8 cellular contexts compared by ENCODE assay signal in the genomic region with DNA sequence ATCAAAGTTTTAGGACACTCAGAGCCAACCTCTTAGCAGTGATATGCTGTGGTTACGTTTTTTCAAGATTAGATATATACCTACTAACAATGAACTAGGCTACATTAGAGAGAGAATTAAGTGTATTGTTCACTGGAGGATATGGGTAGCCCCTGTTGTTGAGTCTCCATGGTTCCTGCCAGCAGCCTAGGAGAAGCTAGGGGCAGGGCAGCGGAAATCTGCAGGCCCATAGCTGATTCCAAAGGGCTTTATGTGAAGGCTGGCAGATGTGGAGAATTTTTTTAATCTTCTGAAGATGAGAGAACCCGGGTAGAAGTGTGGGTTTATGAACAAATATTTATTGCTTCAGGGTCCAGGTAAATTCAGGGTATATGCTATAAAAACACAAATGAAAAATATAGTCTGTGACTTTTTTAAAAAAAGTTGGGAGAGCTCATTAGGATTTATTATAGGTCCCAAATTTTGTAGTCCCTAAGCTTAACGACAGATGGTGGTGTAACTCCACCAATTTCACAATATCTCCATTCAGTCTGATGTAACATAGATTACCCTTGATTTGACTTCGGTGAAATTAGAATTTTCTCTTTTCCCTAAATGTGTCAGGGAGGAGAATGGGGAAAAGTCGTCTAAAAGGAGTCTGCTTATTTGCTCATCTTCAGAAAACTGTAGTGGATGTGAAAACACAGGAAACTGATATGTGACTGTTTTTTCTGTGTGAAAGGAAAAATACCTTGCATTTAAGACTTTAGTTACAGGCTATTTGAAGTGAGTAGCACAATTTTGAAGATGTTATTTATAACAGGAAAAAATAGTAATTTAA.
DNase-seq lines count a peak whose midpoint lies in the region; ATAC-seq and TF ChIP-seq lines count a peak whose summit lies in the region.

No MANE protein-coding gene starts in this region.

- H3K79me2 ChIP-seq in DND-41 (ENCODE audit: insufficient read depth, low read length) (no peaks in the 10 kb centered on the region), Karpas-422 (ENCODE audit: low read length) (no peaks in the 10 kb centered on the region), fibroblast of lung (ENCODE audit: control insufficient read depth, insufficient read depth, low read length) (no peaks in the 10 kb centered on the region)

- H3K36me3 ChIP-seq in DND-41 (ENCODE audit: insufficient read depth, low read length) (no peaks in the 10 kb centered on the region), Karpas-422 (ENCODE audit: insufficient read depth, low read length) (no peaks in the 10 kb centered on the region), fibroblast of lung (ENCODE audit: control insufficient read depth, insufficient read depth, low read length) (no peaks in the 10 kb centered on the region), psoas muscle (ENCODE audit: insufficient read depth in 1 of 2, low read depth in 1 of 2) (no peaks in the 10 kb centered on the region)

- no peak overlapping the region for H3K9ac ChIP-seq in DND-41 (ENCODE audit: low read depth, low read length)
- no peak overlapping the region for H3K9ac ChIP-seq in Karpas-422 (ENCODE audit: low read length)
- H3K9ac ChIP-seq in fibroblast of lung (ENCODE audit: insufficient read depth, low read length), result no peak overlapping the region

- H3K27me3 ChIP-seq in DND-41 (ENCODE audit: insufficient read depth, low read length, poor library complexity) (no peaks in the 10 kb centered on the region), Karpas-422 (ENCODE audit: low read length) (no peaks in the 10 kb centered on the region), fibroblast of lung (ENCODE audit: control insufficient read depth, insufficient read depth, low read length) (peaks cover 21% of the 10 kb centered on the region), psoas muscle (ENCODE audit: insufficient read depth in 3 of 3, low read length in 2 of 3) (no peaks in the 10 kb centered on the region)

- no peaks in the 10 kb centered on the region for H3K9me3 Mint-ChIP-seq in stimulated activated effector memory CD8-positive, alpha-beta T cell treated with anti-CD3 and anti-CD28 coated beads, Interleukin-12 subunit alpha, Interleukin-12 subunit beta, amount 100 ng/mL, for 72 hours

- TF ChIP-seq CTCF in DND-41 (IDR thresholded peaks at IDR 0.05; ENCODE audit: borderline replicate concordance, extremely low read depth, low read length, poor library complexity, severe bottlenecking) (peak; percentile 70), fibroblast of lung (conservative IDR thresholded peaks at IDR 0.05 in 1 of 2, IDR thresholded peaks at IDR 0.05 in 1 of 2; ENCODE audit: low read depth in 1 of 2, low read length in 2 of 2) (peak; percentile 31 to 63), psoas muscle (IDR thresholded peaks at IDR 0.05) (peak; percentile 65)

- ATAC-seq in DND-41 (ENCODE audit: insufficient read depth, low read depth) (no peak), psoas muscle (peak in 1 of 4 donors; percentile 27), GM18519 (IDR thresholded peaks at IDR 0.05; ENCODE audit: low FRiP score, unreplicated experiment) (no peak), GM21447 (IDR thresholded peaks at IDR 0.05; ENCODE audit: unreplicated experiment) (no peak)
- ATAC-seq in stimulated activated effector memory CD8-positive, alpha-beta T cell treated with anti-CD3 and anti-CD28 coated beads, Interleukin-12 subunit alpha, Interleukin-12 subunit beta, amount 100 ng/mL, for 72 hours, result no peak

- no peak overlapping the region for H3K27ac Mint-ChIP-seq in stimulated activated effector memory CD8-positive, alpha-beta T cell treated with anti-CD3 and anti-CD28 coated beads, Interleukin-12 subunit alpha, Interleukin-12 subunit beta, amount 100 ng/mL, for 72 hours

- DNase-seq in DND-41 (no peak), Karpas-422 (peak; percentile 57), SHP77 treated with DMSO at 0.1 percent for 48 hours (lab: John Stamatoyannopoulos, UW) (peak; percentile 4), fibroblast of lung (ENCODE audit: low read depth in 2 of 2) (peak; percentile 57 to 89), psoas muscle (no peak)
- DNase-seq in stimulated activated effector memory CD8-positive, alpha-beta T cell treated with anti-CD3 and anti-CD28 coated beads, Interleukin-12 subunit alpha, Interleukin-12 subunit beta, amount 100 ng/mL, for 72 hours (ENCODE audit: low spot score in 2 of 2), result no peak

- no peaks in the 10 kb centered on the region for H3K9me2 ChIP-seq in Karpas-422 (replicated peaks; ENCODE audit: insufficient read depth, low read length)

- H4K20me1 ChIP-seq in DND-41 (ENCODE audit: insufficient read depth, low read length), result no peaks in the 10 kb centered on the region
- H4K20me1 ChIP-seq in Karpas-422 (ENCODE audit: insufficient read depth, low read depth, low read length), result no peaks in the 10 kb centered on the region
- no peaks in the 10 kb centered on the region for H4K20me1 ChIP-seq in fibroblast of lung (ENCODE audit: control insufficient read depth, extremely low read depth, insufficient read depth, low read length)

- peaks cover 4% of the 10 kb centered on the region for H3K36me3 Mint-ChIP-seq in stimulated activated effector memory CD8-positive, alpha-beta T cell treated with anti-CD3 and anti-CD28 coated beads, Interleukin-12 subunit alpha, Interleukin-12 subunit beta, amount 100 ng/mL, for 72 hours

- intact Hi-C loops in psoas muscle (cut with DNase I), result loop anchor here (2.0 to 10.0 kb wide), 6 partner anchors 165 to 583 kb away; partner anchors contain the start of genes FOXP2 (in 2 of the 2) and PPP1R3A (in 2 of the 2)

- no peaks in the 10 kb centered on the region for H3K9me3 ChIP-seq in DND-41 (ENCODE audit: insufficient read depth, low read length, severe bottlenecking)
- 0 out of 2 replicates have a peak, but pooled peaks cover 10% of the 10 kb centered on the region for H3K9me3 ChIP-seq in Karpas-422 (ENCODE audit: low read length)
- no peaks in the 10 kb centered on the region for H3K9me3 ChIP-seq in fibroblast of lung (ENCODE audit: control insufficient read depth, insufficient read depth, low read depth, low read length)
- no peaks in the 10 kb centered on the region for H3K9me3 ChIP-seq in psoas muscle

- H3K4me3 ChIP-seq in DND-41 (ENCODE audit: low read depth in 1 of 2, low read length in 2 of 2) (no peak overlapping the region), Karpas-422 (ENCODE audit: low read length) (no peak overlapping the region), fibroblast of lung (replicated peaks in 1 of 4; ENCODE audit: control extremely low read depth in 1 of 4, insufficient read depth in 1 of 4, low read depth in 3 of 4, low read length in 4 of 4) (peak overlapping the region in 3 of 4 experiments; percentile 38 to 65 (median 56)), psoas muscle (peak overlapping the region; percentile 85)

- peaks cover 30% of the 10 kb centered on the region for H3K4me1 Mint-ChIP-seq in stimulated activated effector memory CD8-positive, alpha-beta T cell treated with anti-CD3 and anti-CD28 coated beads, Interleukin-12 subunit alpha, Interleukin-12 subunit beta, amount 100 ng/mL, for 72 hours

- peaks cover 3% of the 10 kb centered on the region; the same call in 1 of the 2 replicates for H3K4me1 ChIP-seq in DND-41 (ENCODE audit: insufficient read depth, low read length)
- H3K4me1 ChIP-seq in Karpas-422 (ENCODE audit: low read length), result no peaks in the 10 kb centered on the region
- H3K4me1 ChIP-seq in fibroblast of lung (ENCODE audit: control insufficient read depth, extremely low read depth, insufficient read depth, low read length), result no peaks in the 10 kb centered on the region
- H3K4me1 ChIP-seq in psoas muscle, result no peaks in the 10 kb centered on the region

- WGBS in psoas muscle, 3 donors, result 27 to 33% (median 32%) methylated on average over 6 of the region's 6 CpGs

- H3K4me2 ChIP-seq in DND-41 (ENCODE audit: insufficient read depth, low read length) (peak overlapping the region; percentile 31; the same call in 1 of the 2 replicates), Karpas-422 (ENCODE audit: low read depth, low read length, poor library complexity, severe bottlenecking) (no peak overlapping the region), fibroblast of lung (ENCODE audit: extremely low read depth, insufficient read depth, low read length) (peak overlapping the region; percentile 96)

- H2AFZ ChIP-seq in DND-41 (ENCODE audit: low read depth, low read length) (no peak overlapping the region), Karpas-422 (ENCODE audit: low read length) (no peak overlapping the region), fibroblast of lung (ENCODE audit: low read length) (no peak overlapping the region)

- no peak overlapping the region for H3K27ac ChIP-seq in DND-41 (ENCODE audit: low read length)
- H3K27ac ChIP-seq in Karpas-422 (ENCODE audit: low read length), result no peak overlapping the region
- H3K27ac ChIP-seq in fibroblast of lung (ENCODE audit: insufficient read depth, low read length), result no peak overlapping the region
- peak overlapping the region; percentile 93 for H3K27ac ChIP-seq in psoas muscle

- H3K4me3 Mint-ChIP-seq in stimulated activated effector memory CD8-positive, alpha-beta T cell treated with anti-CD3 and anti-CD28 coated beads, Interleukin-12 subunit alpha, Interleukin-12 subunit beta, amount 100 ng/mL, for 72 hours, result no peak overlapping the region

Comparison
In these comparisons a context has a peak if more than half of its experiments do, and no peak if none do; other contexts are left out.
1. DNase-seq: peak in Karpas-422 (single experiment), SHP77 treated with DMSO at 0.1 percent for 48 hours (single experiment) and fibroblast of lung (2 of 2); none in DND-41 (single experiment), psoas muscle (0 of 2) and stimulated activated effector memory CD8-positive, alpha-beta T cell treated with anti-CD3 and anti-CD28 coated beads, Interleukin-12 subunit alpha, Interleukin-12 subunit beta, amount 100 ng/mL, for 72 hours (0 of 2).
2. H3K4me3 ChIP-seq: peak in fibroblast of lung (3 of 4) and psoas muscle (single experiment); none in DND-41 (0 of 2) and Karpas-422 (single experiment).
3. Peak in every context shown above with its lines, with median percentiles within 50 percentile points of each other: CTCF ChIP-seq.